In genomic region chr2:227862227-227862740, GRCh38 we compare ENCODE assay signal across 8 cellular contexts. TPM values are rescaled to one million over a fixed set of nuclear protein-coding genes. Genes with fewer than 3 reads are reported as not detected.
DNase-seq lines count a peak whose midpoint lies in the region; ATAC-seq and TF ChIP-seq lines count a peak whose summit lies in the region.

No MANE protein-coding gene starts in this region.

- H2AFZ ChIP-seq in IMR-90 (replicated peaks; ENCODE audit: low read length, poor library complexity) (no peak overlapping the region), SU-DHL-6 (ENCODE audit: low read depth, low read length, severe bottlenecking) (no peak overlapping the region)

- H3K23ac ChIP-seq in IMR-90 (ENCODE audit: low read depth, low read length): no peak overlapping the region

- H4K5ac ChIP-seq in IMR-90 (ENCODE audit: low read depth, low read length): no peak overlapping the region

- no peak overlapping the region for H3K18ac ChIP-seq in IMR-90 (ENCODE audit: low read depth, low read length)

- peaks cover 13% of the 10 kb centered on the region; the same call in 1 of the 2 replicates for H3K9me1 ChIP-seq in IMR-90 (ENCODE audit: insufficient read depth, low read length)

- H3K79me2 ChIP-seq in SU-DHL-6 (ENCODE audit: insufficient read depth, low read length): no peaks in the 10 kb centered on the region

- no TSS peak for BruUV-seq in IMR-90 (replicated peaks; lab: Mats Ljungman, UMichigan)

- WGBS in heart left ventricle, 4 donors: 39 to 51% (median 45%) methylated on average over 8 of the region's 8 CpGs
- WGBS in right cardiac atrium: 48% methylated on average over 8 of the region's 8 CpGs
- no CpG with 5 or more reads among the region's 8 CpGs for WGBS in IMR-90 (ENCODE audit: extremely low coverage in 2 of 2, insufficient read length in 1 of 2), 2 experiments
- WGBS in stomach, 5 donors: 25 to 42% (median 30%) methylated on average over 8 of the region's 8 CpGs

- no peak overlapping the region for H3K4me3 ChIP-seq in heart left ventricle
- no peak overlapping the region for H3K4me3 ChIP-seq in right cardiac atrium (ENCODE audit: low read length)
- H3K4me3 ChIP-seq in IMR-90 (ENCODE audit: insufficient read depth, low read depth, low read length): no peak overlapping the region
- no peak overlapping the region for H3K4me3 ChIP-seq in SU-DHL-6 (ENCODE audit: insufficient read depth, low read length, poor library complexity, severe bottlenecking)
- H3K4me3 ChIP-seq in foreskin fibroblast (ENCODE audit: low read depth in 1 of 2, low read length in 2 of 2): no peak overlapping the region
- H3K4me3 ChIP-seq in stomach: no peak overlapping the region

- no peaks in the 10 kb centered on the region for H3K79me1 ChIP-seq in IMR-90 (ENCODE audit: low read depth in 1 of 2, low read length in 2 of 2)

- H3K4me2 ChIP-seq in IMR-90 (ENCODE audit: low read depth, low read length) (peak overlapping the region; percentile 7; the same call in 1 of the 2 replicates), SU-DHL-6 (ENCODE audit: low read depth, low read length, poor library complexity, severe bottlenecking) (no peak overlapping the region)

- no peak overlapping the region for H2AK9ac ChIP-seq in IMR-90 (replicated peaks; ENCODE audit: low read depth, low read length, poor library complexity)

- H3K36me3 ChIP-seq in heart left ventricle (no peaks in the 10 kb centered on the region), IMR-90 (ENCODE audit: control insufficient read depth, insufficient read depth, low read length) (no peaks in the 10 kb centered on the region), SU-DHL-6 (ENCODE audit: low read length) (no peaks in the 10 kb centered on the region), stomach (no peaks in the 10 kb centered on the region)

- H3K4ac ChIP-seq in IMR-90 (ENCODE audit: low read depth, low read length): no peak overlapping the region

- no peaks in the 10 kb centered on the region for H3K9me2 ChIP-seq in SU-DHL-6 (replicated peaks; ENCODE audit: insufficient read depth, low read length)

- H2BK20ac ChIP-seq in IMR-90 (ENCODE audit: low read depth, low read length): no peak overlapping the region

- no peaks in the 10 kb centered on the region for H4K20me1 ChIP-seq in IMR-90 (ENCODE audit: insufficient read depth, low read length)
- H4K20me1 ChIP-seq in SU-DHL-6 (ENCODE audit: low read depth, low read length): no peaks in the 10 kb centered on the region

- H2BK15ac ChIP-seq in IMR-90 (ENCODE audit: low read depth, low read length): no peak overlapping the region

- no peak overlapping the region for H3K56ac ChIP-seq in IMR-90 (ENCODE audit: extremely low read depth, insufficient read depth, low read length)

- no peak for TF ChIP-seq EP300 in stomach (IDR thresholded peaks at IDR 0.05)

- peak overlapping the region; percentile 31 for H2BK5ac ChIP-seq in IMR-90 (ENCODE audit: low read depth, low read length, poor library complexity, severe bottlenecking)

- no peak overlapping the region for H2AK5ac ChIP-seq in IMR-90 (ENCODE audit: low read depth, low read length)

- H3K9me3 ChIP-seq in heart left ventricle (no peaks in the 10 kb centered on the region), right cardiac atrium (ENCODE audit: control insufficient read depth, low read length) (no peaks in the 10 kb centered on the region), IMR-90 (ENCODE audit: control insufficient read depth, insufficient read depth, low read length) (no peaks in the 10 kb centered on the region), SU-DHL-6 (ENCODE audit: insufficient read depth, low read length) (no peaks in the 10 kb centered on the region), stomach (no peaks in the 10 kb centered on the region)

- POLR2A ChIA-PET in IMR-90 (lab: Charles Lee; ENCODE audit: unreplicated experiment): interaction anchor here (0.5 kb wide), 1 partner anchor 45 kb away, joined by 4 read pairs; no protein-coding TSS in a partner anchor

- intact Hi-C loops in heart left ventricle (cut with DNase I): loop anchor here in 1 of 10 donors (10.0 kb wide), 1 partner anchor 457 kb away; no protein-coding TSS in a partner anchor
- intact Hi-C loops in right cardiac atrium (cut with DNase I): no loop called here
- intact Hi-C loops in IMR-90 (cut with micrococcal nuclease): loop anchor here (1.0 to 5.0 kb wide), 3 partner anchors 45 to 456 kb away; no protein-coding TSS in a partner anchor
- intact Hi-C loops in stomach (cut with DNase I; ENCODE audit: low total_unique reads): no loop called here
- intact Hi-C loops in left ventricle myocardium superior (cut with micrococcal nuclease): no loop called here

- TF ChIP-seq POLR2A in heart left ventricle (IDR thresholded peaks at IDR 0.05): no peak
- TF ChIP-seq POLR2A in IMR-90 (IDR thresholded peaks at IDR 0.05; ENCODE audit: low read depth, low read length): no peak
- no peak for TF ChIP-seq POLR2A in stomach (IDR thresholded peaks at IDR 0.05)

- CTCF ChIA-PET in IMR-90 (lab: Yijun Ruan, JAX): interaction anchor here (0.8 to 2.2 kb wide), 4 partner anchors 28 to 609 kb away, joined by 3 to 7 read pairs (median 4); no protein-coding TSS in a partner anchor

- dilution Hi-C loops in IMR-90 (cut with HindIII; ENCODE audit: low sequenced_read_pairs, unreplicated experiment): no loop called here

- H3K27ac ChIP-seq in heart left ventricle (no peak overlapping the region), right cardiac atrium (ENCODE audit: low read length) (no peak overlapping the region), IMR-90 (ENCODE audit: insufficient read depth, low read length) (no peak overlapping the region), SU-DHL-6 (ENCODE audit: low read depth, low read length) (no peak overlapping the region), stomach (no peak overlapping the region)

- in situ Hi-C loops in IMR-90 (cut with MboI; ENCODE audit: low sequenced_read_pairs): no loop called here

- TF ChIP-seq CTCF in heart left ventricle (IDR thresholded peaks at IDR 0.05): peak in 11 of 12 donors; percentile 30 to 70 (median 54)
- peak; percentile 60 for TF ChIP-seq CTCF in IMR-90 (conservative IDR thresholded peaks at IDR 0.05; ENCODE audit: low read depth, low read length)
- TF ChIP-seq CTCF in SU-DHL-6 (IDR thresholded peaks at IDR 0.05; ENCODE audit: insufficient read depth, low read length, poor library complexity, severe bottlenecking): peak; percentile 74
- TF ChIP-seq CTCF in foreskin fibroblast (IDR thresholded peaks at IDR 0.05; ENCODE audit: low read depth, low read length): peak; percentile 60
- peak in 5 of 7 experiments; percentile 24 to 70 (median 39) for TF ChIP-seq CTCF in stomach (IDR thresholded peaks at IDR 0.05)

- H4K8ac ChIP-seq in IMR-90 (ENCODE audit: low read depth in 2 of 2, low read length in 2 of 2): no peak overlapping the region

- H3K14ac ChIP-seq in IMR-90 (replicated peaks; ENCODE audit: low read depth, low read length): no peak overlapping the region

- H4K91ac ChIP-seq in IMR-90 (ENCODE audit: insufficient read depth, low read depth, low read length): no peak overlapping the region

- H3K4me1 ChIP-seq in heart left ventricle: peaks cover 0 to 22% (median 0%) of the 10 kb centered on the region in 12 donors
- peaks cover 7% of the 10 kb centered on the region for H3K4me1 ChIP-seq in right cardiac atrium (ENCODE audit: control insufficient read depth, insufficient read depth, low read length)
- peaks cover 10% of the 10 kb centered on the region for H3K4me1 ChIP-seq in IMR-90 (ENCODE audit: control insufficient read depth, insufficient read depth, low read length)
- H3K4me1 ChIP-seq in stomach: peaks cover 0 to 17% (median 3%) of the 10 kb centered on the region in 4 donors

- no peak for ATAC-seq in heart left ventricle
- no peak for ATAC-seq in right cardiac atrium
- peak; percentile 36; the same call in 1 of the 2 replicates for ATAC-seq in IMR-90 (ENCODE audit: low read depth)
- ATAC-seq in GM19463 (IDR thresholded peaks at IDR 0.05; ENCODE audit: unreplicated experiment): no peak
- no peak for ATAC-seq in left ventricle myocardium superior

- peak; percentile 45 for TF ChIP-seq RAD21 in IMR-90 (IDR thresholded peaks at IDR 0.05; ENCODE audit: low read length)

- DNase-seq in heart left ventricle: no peak
- no peak for DNase-seq in right cardiac atrium
- peak; percentile 64 for DNase-seq in IMR-90
- DNase-seq in foreskin fibroblast: peak in 1 of 2 donors; percentile 81
- peak; percentile 36 for DNase-seq in stomach
- no peak for DNase-seq in left ventricle myocardium superior

- no peaks in the 10 kb centered on the region for H3F3A ChIP-seq in SU-DHL-6 (ENCODE audit: insufficient read depth)

- no peak overlapping the region for H3K9ac ChIP-seq in IMR-90 (ENCODE audit: low read depth, low read length)
- H3K9ac ChIP-seq in SU-DHL-6 (ENCODE audit: low read length): no peak overlapping the region

- H2BK120ac ChIP-seq in IMR-90 (ENCODE audit: low read depth, low read length): no peak overlapping the region; the same call in 1 of the 2 replicates

- H3K27me3 ChIP-seq in heart left ventricle: peaks cover 0 to 3% (median 0%) of the 10 kb centered on the region in 9 donors
- H3K27me3 ChIP-seq in right cardiac atrium (ENCODE audit: control insufficient read depth, insufficient read depth): no peaks in the 10 kb centered on the region
- H3K27me3 ChIP-seq in IMR-90 (ENCODE audit: control insufficient read depth, insufficient read depth, low read length): no peaks in the 10 kb centered on the region
- H3K27me3 ChIP-seq in SU-DHL-6 (ENCODE audit: low read length): no peaks in the 10 kb centered on the region
- H3K27me3 ChIP-seq in stomach: no peaks in the 10 kb centered on the region

TF ChIP-seq in IMR-90, 13 proteins besides CTCF, POLR2A, EP300 and RAD21 (continues in another document):
- TF ChIP-seq FOS (IDR thresholded peaks at IDR 0.05; ENCODE audit: low read depth, low read length): no peak

RNA-seq across cellular contexts. Expression of gene DAW1, which starts 9.1 kb away (rescaled TPM):
- total RNA-seq in heart left ventricle (1 to 10 TPM in 1 of 9 donors, under 1 TPM in 3, not detected in 5; 0.20 to 1.3 (median 0.46) TPM), right cardiac atrium (under 1 TPM in 2 of 4 donors, not detected in 2; 0.15 to 0.56 TPM), IMR-90 (2012; rRNA removed) (1.4 TPM in 2 replicates), stomach (not detected), left ventricle myocardium superior (not detected)
- polyA plus RNA-seq in heart left ventricle (under 1 TPM in 1 of 2 donors, not detected in 1; 0.47 TPM), right cardiac atrium (0.09 TPM), IMR-90 (2012; rRNA removed) (0.86 and 0.93 TPM in 2 replicates), stomach (under 1 TPM in 1 of 3 donors, not detected in 2; 0.25 TPM)
- 0.15 and 0.22 TPM in 2 replicates for polyA plus RNA-seq in IMR-90 (2012; cell fraction: cytosol; rRNA removed)
- polyA plus RNA-seq in IMR-90 (2012; cell fraction: nucleus; rRNA removed; ENCODE audit: low replicate concordance): 0.15 and 0.83 TPM in 2 replicates

RNA-seq across cellular contexts. Expression of gene CCL20, which starts 48.6 kb away (rescaled TPM):
- total RNA-seq in heart left ventricle (under 1 TPM in 1 of 9 donors, not detected in 8; 0.48 TPM), right cardiac atrium (not detected), IMR-90 (2012; rRNA removed) (not detected in 2 replicates), stomach (10 to 100 TPM in 1 of 5 donors, 1 to 10 TPM in 2, not detected in 2; 1.8 to 14.6 (median 8.7) TPM), left ventricle myocardium superior (not detected)
- polyA plus RNA-seq in heart left ventricle (1 to 10 TPM in 1 of 2 donors, not detected in 1; 1.1 TPM), right cardiac atrium (not detected), IMR-90 (2012; rRNA removed) (not detected in 2 replicates), stomach (10 to 100 TPM in 2 of 3 donors, 1 to 10 TPM in 1; 8.6 to 75.8 (median 34.4) TPM)
- polyA plus RNA-seq in IMR-90 (2012; cell fraction: cytosol; rRNA removed): not detected in 2 replicates
- polyA plus RNA-seq in IMR-90 (2012; cell fraction: nucleus; rRNA removed; ENCODE audit: low replicate concordance): not detected in 2 replicates

Comparison
In these comparisons a context has a peak if more than half of its experiments do, and no peak if none do; other contexts are left out.
1. DNase-seq: peak in IMR-90 (single experiment) and stomach (single experiment); none in heart left ventricle (0 of 5), right cardiac atrium (0 of 3) and left ventricle myocardium superior (single experiment).
2. Peak in every context shown above with its lines, with median percentiles within 50 percentile points of each other: CTCF ChIP-seq.